ENCODE assay signal across 18 cellular contexts in genomic region chr19:40315812-40316475, GRCh38. TPM values are rescaled to one million over a fixed set of nuclear protein-coding genes. Genes with fewer than 3 reads are reported as not detected.
DNase-seq lines count a peak whose midpoint lies in the region; ATAC-seq and TF ChIP-seq lines count a peak whose summit lies in the region.
"Had no signal": no experiment of that assay in that cellular context is flagged by ENCODE, and none has a peak within 500 bp of the region (broad histone marks: within the 10 kb centered on the region; RNA-seq: fewer than 3 reads in every experiment).

No MANE protein-coding gene starts in this region.

- H3K23ac ChIP-seq in neuronal stem cell (ENCODE audit: low read depth, low read length, poor library complexity) = no peak overlapping the region

- peak; percentile 57 for DNase-seq in SK-N-SH
- DNase-seq in H7 = peak; percentile 46
- DNase-seq in RWPE1 (ENCODE audit: low spot score) = no peak
- DNase-seq in neuronal stem cell (ENCODE audit: low spot score) = no peak
- DNase-seq in AG20443 (ENCODE audit: low spot score) = no peak
- no peak for DNase-seq in endothelial cell (ENCODE audit: low spot score)
- DNase-seq: DMS 273 treated with DMSO at 0.1 percent for 48 hours, GDM1, Karpas-422, MG63, NCI-H1092, NCI-H1694, NCI-H345, NCI-H526 treated with DMSO at 0.1 percent for 48 hours, PC-3 had no signal

- H3F3A ChIP-seq in SK-N-SH (replicated peaks; ENCODE audit: insufficient read depth) = no peaks in the 10 kb centered on the region

- H3K9ac ChIP-seq in SK-N-SH (no peak overlapping the region), neuronal stem cell (ENCODE audit: low read depth, low read length, poor library complexity) (no peak overlapping the region)

- no peak overlapping the region for H3K4me3 Mint-ChIP-seq in endothelial cell (ENCODE audit: unreplicated experiment)

- no peak overlapping the region for H2AK5ac ChIP-seq in neuronal stem cell (ENCODE audit: low read depth, low read length)

- H3K4me1 ChIP-seq in SK-N-SH (ENCODE audit: control insufficient read depth in 1 of 2, insufficient read depth in 2 of 2, low read depth in 1 of 2, low read length in 1 of 2) (peaks cover 0 to 5% of the 10 kb centered on the region in 2 experiments; a peak in 1 of 4 replicates), neuronal stem cell (ENCODE audit: control insufficient read depth in 2 of 2, insufficient read depth in 1 of 2, low read depth in 1 of 2, low read length in 2 of 2) (no peaks in the 10 kb centered on the region)

- H2BK120ac ChIP-seq in neuronal stem cell (ENCODE audit: low read depth, low read length) = no peak overlapping the region

- peaks cover 11% of the 10 kb centered on the region for H3K36me3 Mint-ChIP-seq in endothelial cell (ENCODE audit: low read depth, unreplicated experiment)

- H3K9me2 ChIP-seq in SK-N-SH = no peaks in the 10 kb centered on the region

- no peak for TF ChIP-seq RAD21 in SK-N-SH (IDR thresholded peaks at IDR 0.05; ENCODE audit: low read length)

- H3K79me1 ChIP-seq in neuronal stem cell (ENCODE audit: low read depth, low read length) = peaks cover 2% of the 10 kb centered on the region

- H3K27ac ChIP-seq in SK-N-SH (ENCODE audit: low read depth in 2 of 2, low read length in 1 of 2) (no peak overlapping the region; a peak in 1 of 4 replicates), RWPE1 (peak overlapping the region; percentile 14; the same call in 1 of the 2 replicates), neuronal stem cell (replicated peaks; ENCODE audit: low read length) (no peak overlapping the region)
- H3K27ac ChIP-seq: 22Rv1 had no signal

- H2BK15ac ChIP-seq in neuronal stem cell (ENCODE audit: low read length) = no peak overlapping the region

- 88% methylated on average over 5 of the region's 5 CpGs for WGBS in SK-N-SH (ENCODE audit: low lambda C conversion rate)
- WGBS in neuronal stem cell (ENCODE audit: extremely low coverage in 2 of 2, insufficient read length in 2 of 2, insufficient replicate concordance in 1 of 2), 2 donors = no CpG with 5 or more reads among the region's 5 CpGs

- no peak for TF ChIP-seq CTCF in SK-N-SH (IDR thresholded peaks at IDR 0.05)
- no peak for TF ChIP-seq CTCF in RWPE1 (conservative IDR thresholded peaks at IDR 0.05; ENCODE audit: low read depth)
- TF ChIP-seq CTCF in endothelial cell (IDR thresholded peaks at IDR 0.05; ENCODE audit: unreplicated experiment) = no peak

- no peaks in the 10 kb centered on the region for H3K79me2 ChIP-seq in SK-N-SH (ENCODE audit: insufficient read depth)

- POLR2A ChIA-PET in SK-N-SH (lab: Yijun Ruan, JAX) (no interaction called here), RWPE1 (lab: Yijun Ruan, JAX; ENCODE audit: low non-redundant PET) (no interaction called here)

- CTCF ChIA-PET in SK-N-SH (lab: Yijun Ruan, JAX) = interaction anchor here (1.3 to 5.3 kb wide), 2 partner anchors 11 to 176 kb away, joined by 4 to 25 read pairs; no protein-coding TSS in a partner anchor
- CTCF ChIA-PET in RWPE1 (lab: Yijun Ruan, JAX) = interaction anchor here (0.6 kb wide), 2 partner anchors 115 to 1391 kb away, joined by 3 to 4 read pairs; no protein-coding TSS in a partner anchor

- H4K20me1 ChIP-seq in SK-N-SH (ENCODE audit: insufficient read depth) = no peaks in the 10 kb centered on the region

- no peaks in the 10 kb centered on the region for H3K9me3 Mint-ChIP-seq in endothelial cell (ENCODE audit: unreplicated experiment)

- H3K4ac ChIP-seq in neuronal stem cell (ENCODE audit: low read length) = no peak overlapping the region

- no peak overlapping the region for H4K91ac ChIP-seq in neuronal stem cell (ENCODE audit: low read depth, low read length, poor library complexity)

- H2BK5ac ChIP-seq in neuronal stem cell (ENCODE audit: low read length) = no peak overlapping the region

- H3K27ac Mint-ChIP-seq in endothelial cell (ENCODE audit: unreplicated experiment) = no peak overlapping the region

- H3K4me2 ChIP-seq in SK-N-SH (no peak overlapping the region), neuronal stem cell (ENCODE audit: insufficient read depth, low read length, poor library complexity, severe bottlenecking) (no peak overlapping the region)

- H3K27me3 ChIP-seq in SK-N-SH (ENCODE audit: insufficient read depth) (no peaks in the 10 kb centered on the region), H7 (ENCODE audit: control insufficient read depth, insufficient read depth, low read length) (no peaks in the 10 kb centered on the region), neuronal stem cell (ENCODE audit: control insufficient read depth in 3 of 3, insufficient read depth in 3 of 3, low read depth in 1 of 3, low read length in 3 of 3) (no peaks in the 10 kb centered on the region)
- H3K27me3 ChIP-seq: MG63 had no signal

- H3K27me3 Mint-ChIP-seq in endothelial cell (ENCODE audit: unreplicated experiment) = peaks cover 2% of the 10 kb centered on the region

- H3K4me3 ChIP-seq in SK-N-SH (ENCODE audit: low read depth in 2 of 2, low read length in 1 of 2) (no peak overlapping the region), H7 (ENCODE audit: insufficient read depth, low read depth, low read length) (no peak overlapping the region), neuronal stem cell (ENCODE audit: low read length in 2 of 2) (no peak overlapping the region)
- H3K4me3 ChIP-seq: MG63 had no signal

- peak overlapping the region; percentile 17 for H3K18ac ChIP-seq in neuronal stem cell (ENCODE audit: low read length)

- TF ChIP-seq EP300 in SK-N-SH (IDR thresholded peaks at IDR 0.05; ENCODE audit: borderline replicate concordance in 1 of 2, low read depth in 1 of 2, low read length in 1 of 2) = no peak

- no peaks in the 10 kb centered on the region for H3K9me3 ChIP-seq in SK-N-SH
- H3K9me3 ChIP-seq in neuronal stem cell (replicated peaks in 1 of 2; ENCODE audit: control insufficient read depth in 2 of 2, insufficient read depth in 1 of 2, low read depth in 1 of 2, low read length in 2 of 2) = peaks cover 0 to 2% of the 10 kb centered on the region in 2 donors
- H3K9me3 ChIP-seq: MG63 had no signal

- H2AFZ ChIP-seq in SK-N-SH (ENCODE audit: low read depth) = no peak overlapping the region
- no peak overlapping the region for H2AFZ ChIP-seq in neuronal stem cell (ENCODE audit: low read length)

- no peak overlapping the region for H4K8ac ChIP-seq in neuronal stem cell (ENCODE audit: low read depth, low read length)

- H3K4me1 Mint-ChIP-seq in endothelial cell (ENCODE audit: unreplicated experiment) = no peaks in the 10 kb centered on the region

- ATAC-seq in SK-N-SH treated with all-trans-retinoic acid at 6 μM for 48 hours (no peak), HG03460 (IDR thresholded peaks at IDR 0.05; ENCODE audit: unreplicated experiment) (no peak)
- ATAC-seq: PC-3 had no signal

- H3K36me3 ChIP-seq in SK-N-SH (replicated peaks in 1 of 2; ENCODE audit: control insufficient read depth in 1 of 2, insufficient read depth in 2 of 2, low read length in 1 of 2) (peaks cover 5 to 7% of the 10 kb centered on the region in 2 experiments), H7 (replicated peaks; ENCODE audit: control insufficient read depth, insufficient read depth, low read length) (no peaks in the 10 kb centered on the region; the same call in 1 of the 2 replicates), neuronal stem cell (replicated peaks in 1 of 2; ENCODE audit: control insufficient read depth in 2 of 2, insufficient read depth in 2 of 2, low read length in 2 of 2) (peaks cover 9 to 33% of the 10 kb centered on the region in 2 donors)

- no peak overlapping the region for H3K14ac ChIP-seq in neuronal stem cell (ENCODE audit: low read length)

- peak overlapping the region; percentile 10 for H2BK12ac ChIP-seq in neuronal stem cell (ENCODE audit: low read length)

TF ChIP-seq in SK-N-SH, 30 proteins besides CTCF, POLR2A, EP300 and RAD21 (continues in another document):
- TF ChIP-seq CHD2 (IDR thresholded peaks at IDR 0.05; ENCODE audit: low read length, partially characterized antibody) (no peak), RXRA (IDR thresholded peaks at IDR 0.05; ENCODE audit: borderline replicate concordance, low read depth) (no peak), MEF2A (IDR thresholded peaks at IDR 0.05; ENCODE audit: borderline replicate concordance, low read depth) (no peak), TAF1 (IDR thresholded peaks at IDR 0.05; ENCODE audit: borderline replicate concordance, low read depth, low read length) (no peak), EZH2phosphoT487 (IDR thresholded peaks at IDR 0.05; ENCODE audit: borderline replicate concordance, low read depth) (no peak)

TF ChIP-seq in SK-N-SH treated with all-trans-retinoic acid at 6 μM for 48 hours, 23 proteins besides CTCF, POLR2A, EP300 and RAD21 (continues in another document):
- no peak for TF ChIP-seq ZC3H10 (CRISPR knock-in tag; IDR thresholded peaks at IDR 0.05)

RNA-seq across cellular contexts. Expression of gene AKT2, which starts 30.8 kb away (rescaled TPM):
- polyA plus RNA-seq in SK-N-SH (2012; rRNA removed) = 99.8 and 107 TPM in 2 replicates
- polyA plus RNA-seq in SK-N-SH (2012; cell fraction: cytosol; rRNA removed) = 36.4 and 53.7 TPM in 2 replicates
- polyA plus RNA-seq in SK-N-SH (2012; cell fraction: nucleus; rRNA removed) = 421 and 552 TPM in 2 replicates
- total RNA-seq in H7 (2014; rRNA removed; shearing (Covaris generic)) = 112 and 126 TPM in 2 replicates
- polyA plus RNA-seq in neuronal stem cell (2013, experiment 1 of 2) = 104 TPM
- polyA plus RNA-seq in neuronal stem cell (2013, experiment 2 of 2) = 107 TPM
- total RNA-seq in endothelial cell (ENCODE audit: unreplicated experiment) = 89.8 TPM

RNA-seq across cellular contexts. Expression of gene C19orf47, which starts 32.3 kb away (rescaled TPM):
- polyA plus RNA-seq in SK-N-SH (2012; rRNA removed) = 13.9 and 17.2 TPM in 2 replicates
- polyA plus RNA-seq in SK-N-SH (2012; cell fraction: cytosol; rRNA removed) = 7.8 and 9.6 TPM in 2 replicates
- 21.0 and 30.8 TPM in 2 replicates for polyA plus RNA-seq in SK-N-SH (2012; cell fraction: nucleus; rRNA removed)
- 8.2 and 11.8 TPM in 2 replicates for total RNA-seq in H7 (2014; rRNA removed; shearing (Covaris generic))
- 12.3 TPM for polyA plus RNA-seq in neuronal stem cell (2013, experiment 1 of 2)
- polyA plus RNA-seq in neuronal stem cell (2013, experiment 2 of 2) = 12.6 TPM
- 17.9 TPM for total RNA-seq in endothelial cell (ENCODE audit: unreplicated experiment)

RNA-seq across cellular contexts. Expression of gene PLD3, which starts 32.6 kb away (rescaled TPM):
- 449 and 511 TPM in 2 replicates for polyA plus RNA-seq in SK-N-SH (2012; rRNA removed)
- polyA plus RNA-seq in SK-N-SH (2012; cell fraction: cytosol; rRNA removed) = 156 and 261 TPM in 2 replicates
- polyA plus RNA-seq in SK-N-SH (2012; cell fraction: nucleus; rRNA removed) = 418 and 461 TPM in 2 replicates
- total RNA-seq in H7 (2014; rRNA removed; shearing (Covaris generic)) = 332 and 352 TPM in 2 replicates
- 175 TPM for polyA plus RNA-seq in neuronal stem cell (2013, experiment 1 of 2)
- 166 TPM for polyA plus RNA-seq in neuronal stem cell (2013, experiment 2 of 2)
- 227 TPM for total RNA-seq in endothelial cell (ENCODE audit: unreplicated experiment)

Comparison
In these comparisons a context has a peak if more than half of its experiments do, and no peak if none do; other contexts are left out.
1. DNase-seq: peak in SK-N-SH (single experiment) and H7 (single experiment); none in RWPE1 (single experiment), neuronal stem cell (single experiment), AG20443 (single experiment) and endothelial cell (single experiment).